Comparison of ENCODE assay signal across 1 cellular context in genomic region chr1:109947582-109948284, GRCh38.
TF ChIP-seq lines count a peak whose summit lies in the region.

No MANE protein-coding gene starts in this region.

TF ChIP-seq in endothelial cell of umbilical vein, 7 proteins besides CTCF, POLR2A, EP300 and RAD21:
- no peak for TF ChIP-seq FOS (IDR thresholded peaks at IDR 0.05; ENCODE audit: borderline replicate concordance, insufficient read depth, low read length)
